In genomic region chr20:19764207-19764606, GRCh38 we compare ENCODE assay signal across 18 cellular contexts. TPM values are rescaled to one million over a fixed set of nuclear protein-coding genes. Genes with fewer than 3 reads are reported as not detected.
A peak's percentile ranks its signal among the peaks of the same experiment; 100 is the strongest.
DNase-seq lines count a peak whose midpoint lies in the region; TF ChIP-seq lines count a peak whose summit lies in the region.
"Had no signal": no experiment of that assay in that cellular context is flagged by ENCODE, and none has a peak within 500 bp of the region (broad histone marks: within the 10 kb centered on the region; RNA-seq: fewer than 3 reads in every experiment).

No MANE protein-coding gene starts in this region.

- no peak overlapping the region for H3K9ac ChIP-seq in mesenchymal stem cell (ENCODE audit: low read length)
- H3K9ac ChIP-seq in smooth muscle cell (ENCODE audit: low read depth), result no peak overlapping the region
- H3K9ac ChIP-seq: BLaER1 had no signal

- no peak for TF ChIP-seq CTCF in smooth muscle cell (IDR thresholded peaks at IDR 0.05; ENCODE audit: borderline replicate concordance, insufficient read depth, poor library complexity, severe bottlenecking)
- no peak for TF ChIP-seq CTCF in hepatocyte (IDR thresholded peaks at IDR 0.05; ENCODE audit: poor library complexity)

- H3K9me2 ChIP-seq in hepatocyte (replicated peaks; ENCODE audit: insufficient read depth), result no peaks in the 10 kb centered on the region

- 60% methylated on average over 7 of the region's 8 CpGs for WGBS in mesenchymal stem cell
- WGBS in smooth muscle cell (ENCODE audit: low lambda C conversion rate), result 56% methylated on average over 8 of the region's 8 CpGs
- 60% methylated on average over 8 of the region's 8 CpGs for WGBS in hepatocyte (ENCODE audit: low lambda C conversion rate, missing lambda C conversion rate)

- no peaks in the 10 kb centered on the region for H3F3A ChIP-seq in smooth muscle cell (ENCODE audit: low read depth)

- no peak overlapping the region for H2AFZ ChIP-seq in mesenchymal stem cell (ENCODE audit: low read depth, low read length)
- no peak overlapping the region for H2AFZ ChIP-seq in smooth muscle cell (ENCODE audit: low read depth)
- no peak overlapping the region for H2AFZ ChIP-seq in hepatocyte

- peak overlapping the region in 1 of 2 experiments; percentile 57 for H2BK12ac ChIP-seq in mesenchymal stem cell (ENCODE audit: low read length in 2 of 2)

- no peak overlapping the region for H3K4me2 ChIP-seq in mesenchymal stem cell (ENCODE audit: low read length, poor library complexity, severe bottlenecking)
- peak overlapping the region; percentile 8 for H3K4me2 ChIP-seq in smooth muscle cell
- no peak overlapping the region for H3K4me2 ChIP-seq in hepatocyte
- H3K4me2 ChIP-seq: BLaER1 had no signal

- H2BK120ac ChIP-seq in mesenchymal stem cell (ENCODE audit: low read depth, low read length), result no peak overlapping the region

- peaks cover 4% of the 10 kb centered on the region for H4K20me1 ChIP-seq in smooth muscle cell (ENCODE audit: low read depth)
- no peaks in the 10 kb centered on the region for H4K20me1 ChIP-seq in hepatocyte (ENCODE audit: insufficient read depth, poor library complexity, severe bottlenecking)

- H3K4me3 ChIP-seq in mesenchymal stem cell (ENCODE audit: insufficient read depth in 1 of 2, low read depth in 1 of 2, low read length in 2 of 2) (no peak overlapping the region), smooth muscle cell (no peak overlapping the region), hepatocyte (no peak overlapping the region)
- H3K4me3 ChIP-seq: BLaER1, K562 had no signal

- H3K23ac ChIP-seq in mesenchymal stem cell (ENCODE audit: low read length in 2 of 2), result no peak overlapping the region

- H3K27ac ChIP-seq in mesenchymal stem cell (ENCODE audit: low read length, poor library complexity, severe bottlenecking), result no peak overlapping the region
- H3K27ac ChIP-seq in smooth muscle cell (ENCODE audit: low read depth), result no peak overlapping the region
- no peak overlapping the region for H3K27ac ChIP-seq in hepatocyte
- H3K27ac ChIP-seq: BLaER1 had no signal

- no peak overlapping the region for H4K8ac ChIP-seq in mesenchymal stem cell (ENCODE audit: low read length)

- H3K27me3 ChIP-seq in mesenchymal stem cell (ENCODE audit: control insufficient read depth in 1 of 2, insufficient read depth in 1 of 2, low read length in 2 of 2) (no peaks in the 10 kb centered on the region), smooth muscle cell (ENCODE audit: low read depth) (no peaks in the 10 kb centered on the region), hepatocyte (no peaks in the 10 kb centered on the region)
- H3K27me3 ChIP-seq: BLaER1 had no signal

- peaks cover 0 to 2% of the 10 kb centered on the region in 2 experiments for H3K36me3 ChIP-seq in mesenchymal stem cell (ENCODE audit: control insufficient read depth in 1 of 2, insufficient read depth in 2 of 2, low read depth in 1 of 2, low read length in 2 of 2)
- no peaks in the 10 kb centered on the region for H3K36me3 ChIP-seq in smooth muscle cell (ENCODE audit: low read depth)
- H3K36me3 ChIP-seq in hepatocyte (replicated peaks; ENCODE audit: insufficient read depth, low read depth), result no peaks in the 10 kb centered on the region
- H3K36me3 ChIP-seq: BLaER1 had no signal

- H2BK5ac ChIP-seq in mesenchymal stem cell (ENCODE audit: low read depth, low read length, poor library complexity, severe bottlenecking), result no peak overlapping the region

- H3K18ac ChIP-seq in mesenchymal stem cell (ENCODE audit: low read depth in 1 of 2, low read length in 2 of 2), result peak overlapping the region in 1 of 2 experiments; percentile 9

- H3K9me3 ChIP-seq in mesenchymal stem cell (ENCODE audit: control insufficient read depth, low read length) (no peaks in the 10 kb centered on the region), smooth muscle cell (replicated peaks; ENCODE audit: low read depth) (no peaks in the 10 kb centered on the region), hepatocyte (ENCODE audit: low read depth) (no peaks in the 10 kb centered on the region)
- H3K9me3 ChIP-seq: BLaER1 had no signal

- no peak overlapping the region for H4K91ac ChIP-seq in mesenchymal stem cell (ENCODE audit: low read length)

- H2AK5ac ChIP-seq in mesenchymal stem cell (ENCODE audit: low read length, severe bottlenecking), result no peak overlapping the region

- no peak overlapping the region for H3K14ac ChIP-seq in mesenchymal stem cell (ENCODE audit: low read length in 2 of 2)

- peak overlapping the region; percentile 86 for H2BK15ac ChIP-seq in mesenchymal stem cell (ENCODE audit: low read depth, poor library complexity, severe bottlenecking)

- H3K4me1 ChIP-seq in mesenchymal stem cell (ENCODE audit: control insufficient read depth, insufficient read depth, low read depth, low read length) (peaks cover 16% of the 10 kb centered on the region), smooth muscle cell (ENCODE audit: low read depth) (peaks cover 4% of the 10 kb centered on the region), hepatocyte (ENCODE audit: insufficient read depth) (peaks cover 25% of the 10 kb centered on the region)

- H3K4ac ChIP-seq in mesenchymal stem cell (ENCODE audit: low read depth in 1 of 2, low read length in 2 of 2), result no peak overlapping the region

- H3K79me2 ChIP-seq in smooth muscle cell (ENCODE audit: low read depth) (peaks cover 17% of the 10 kb centered on the region), hepatocyte (peaks cover 68% of the 10 kb centered on the region)

- DNase-seq in DMS 273 (lab: John Stamatoyannopoulos, UW; ENCODE audit: unreplicated experiment) (peak; percentile 73), MV-4-11 (lab: John Stamatoyannopoulos, UW) (peak; percentile 30), mesenchymal stem cell (peak; percentile 26), smooth muscle cell (lab: John Stamatoyannopoulos, UW; ENCODE audit: unreplicated experiment) (no peak), T-helper 1 cell (no peak), hepatocyte (ENCODE audit: low spot score) (no peak), NCI-H1694 treated with DMSO at 0.1 percent for 48 hours (lab: John Stamatoyannopoulos, UW) (no peak)
- DNase-seq: Calu3; CD8-positive, alpha-beta T cell; DMS79; NCI-H1417 treated with DMSO at 0.1 percent for 48 hours; NCI-H2029; NCI-H510A; NCI-H748 treated with DMSO at 0.1 percent for 48 hours; OCI-M1; Right ventricle myocardium superior had no signal

- H3K79me1 ChIP-seq in mesenchymal stem cell (replicated peaks; ENCODE audit: low read length, poor library complexity, severe bottlenecking), result peaks cover 32% of the 10 kb centered on the region

RNA-seq across cellular contexts. Expression of gene RIN2, which starts 6.1 kb away (rescaled TPM):
- polyA plus RNA-seq in mesenchymal stem cell (2013, experiment 1 of 2), result 44.5 TPM
- 41.0 TPM for polyA plus RNA-seq in mesenchymal stem cell (2013, experiment 2 of 2)
- total RNA-seq in smooth muscle cell (26.9 and 29.5 TPM in 2 replicates), hepatocyte (33.4 and 39.0 TPM in 2 replicates)
- polyA plus RNA-seq in smooth muscle cell (16.0 TPM in 2 replicates), hepatocyte (22.3 and 24.5 TPM in 2 replicates)
- total RNA-seq: CD8-positive, alpha-beta T cell had no signal
- polyA plus RNA-seq: K562 had no signal

Comparison
In these comparisons a context has a peak if more than half of its experiments do, and no peak if none do; other contexts are left out.
1. DNase-seq: peak in DMS 273 (single experiment), MV-4-11 (single experiment) and mesenchymal stem cell (single experiment); none in smooth muscle cell (single experiment), T-helper 1 cell (0 of 5), hepatocyte (single experiment) and NCI-H1694 treated with DMSO at 0.1 percent for 48 hours (single experiment).